ENCODE assay signal across 25 cellular contexts in genomic region chr6:142896732-142897131, GRCh38.
"Had no signal": no experiment of that assay in that cellular context is flagged by ENCODE, and none has a peak within 500 bp of the region (broad histone marks: within the 10 kb centered on the region; RNA-seq: fewer than 3 reads in every experiment).

No MANE protein-coding gene starts in this region.

- H3K4me1 ChIP-seq: colonic mucosa, lower lobe of right lung had no signal

- H3K4me1 Mint-ChIP-seq: endodermal cell had no signal

- H3K27ac Mint-ChIP-seq: dendritic cell treated with granulocyte-macrophage colony-stimulating factor and Interleukin-4, amounts not matched to agents 40 ng/mL and 50 ng/mL, for 4 days; effector memory CD8-positive, alpha-beta T cell; endodermal cell; mesothelial cell of epicardium had no signal

- H3K9me3 ChIP-seq: colonic mucosa, esophagus squamous epithelium, gastrocnemius medialis, heart right ventricle, left lung, lower lobe of right lung, mucosa of descending colon had no signal

- H3K27me3 Mint-ChIP-seq: dendritic cell treated with granulocyte-macrophage colony-stimulating factor and Interleukin-4, amounts not matched to agents 40 ng/mL and 50 ng/mL, for 4 days; effector memory CD8-positive, alpha-beta T cell; naive B cell had no signal

- H3K27ac ChIP-seq: colonic mucosa, epithelial cell of prostate, esophagus squamous epithelium, gastrocnemius medialis, heart right ventricle, left lung, lower lobe of right lung had no signal

- H3K4me3 Mint-ChIP-seq: dendritic cell treated with granulocyte-macrophage colony-stimulating factor and Interleukin-4, amounts not matched to agents 40 ng/mL and 50 ng/mL, for 4 days; effector memory CD8-positive, alpha-beta T cell; endodermal cell; mesothelial cell of epicardium had no signal

- H3K9me3 Mint-ChIP-seq: dendritic cell treated with granulocyte-macrophage colony-stimulating factor and Interleukin-4, amounts not matched to agents 40 ng/mL and 50 ng/mL, for 4 days; effector memory CD8-positive, alpha-beta T cell; endodermal cell; mesothelial cell of epicardium; naive B cell had no signal

- H3K4me3 ChIP-seq: colonic mucosa, esophagus squamous epithelium, gastrocnemius medialis, heart right ventricle, left lung, lower lobe of right lung, mucosa of descending colon had no signal

- DNase-seq: colonic mucosa; cortex of kidney; effector CD8-positive, alpha-beta T cell; effector memory CD8-positive, alpha-beta T cell; endodermal cell; erythroblast; esophagus squamous epithelium; foreskin fibroblast; foreskin melanocyte; gastrocnemius medialis; glutamatergic neuron; head of caudate nucleus; heart right ventricle; hippocampal formation; left cardiac atrium; left lung; left ventricle myocardium superior; lower lobe of right lung; mesenchymal stem cell; mucosa of descending colon; naive B cell had no signal

- H3K36me3 ChIP-seq: colonic mucosa, esophagus squamous epithelium, gastrocnemius medialis, heart right ventricle, left lung, lower lobe of right lung had no signal

- H3K27me3 ChIP-seq: colonic mucosa, esophagus squamous epithelium, gastrocnemius medialis, heart right ventricle, left lung had no signal

- ATAC-seq: effector memory CD8-positive, alpha-beta T cell; esophagus mucosa; gastrocnemius medialis; heart right ventricle; left cardiac atrium; left lung; left ventricle myocardium superior; lower lobe of right lung; mucosa of descending colon had no signal
